Comparison of ENCODE assay signal across 25 cellular contexts in the genomic region with DNA sequence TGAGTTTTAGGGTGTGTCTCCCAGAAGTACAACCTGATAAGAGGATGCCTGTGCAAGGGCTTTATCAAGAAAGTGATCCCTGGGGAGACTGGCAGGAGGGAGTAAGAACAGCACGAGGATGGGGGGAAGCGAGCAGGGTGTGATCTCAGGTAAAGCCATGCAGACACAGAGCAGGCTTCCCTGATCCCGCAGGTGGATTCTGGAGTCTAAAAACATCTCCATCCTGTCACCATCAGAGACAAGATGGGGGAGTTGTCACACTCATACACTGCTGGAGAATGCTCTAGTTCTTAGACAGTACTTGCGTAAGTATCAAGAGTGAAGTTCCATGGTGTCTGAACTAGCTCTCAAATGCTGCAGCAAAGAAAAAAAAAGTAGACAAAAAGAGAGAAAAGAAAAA.
"Had no signal": no experiment of that assay in that cellular context is flagged by ENCODE, and none has a peak within 500 bp of the region (broad histone marks: within the 10 kb centered on the region; RNA-seq: fewer than 3 reads in every experiment).

No MANE protein-coding gene starts in this region.

- H3K36me3 ChIP-seq: MG63, SJCRH30 had no signal

- H3K4me3 ChIP-seq: MG63, SJCRH30, SK-N-MC had no signal

- H3K4me1 ChIP-seq: SJCRH30 had no signal

- ATAC-seq: activated CD8-positive, alpha-beta T cell treated with anti-CD3 and anti-CD28 coated beads for 36 hours; activated naive CD4-positive, alpha-beta T cell treated with anti-CD3 and anti-CD28 coated beads, Interleukin-2, amount 50 U/mL, for 72 hours; activated naive CD8-positive, alpha-beta T cell treated with anti-CD3 and anti-CD28 coated beads, Interleukin-2, amount 50 U/mL, for 24 hours; Panc1 had no signal

- H3K27me3 ChIP-seq: MG63 had no signal

- H3K9me3 ChIP-seq: MG63, SJCRH30 had no signal

- DNase-seq: activated CD4-positive, alpha-beta T cell treated with anti-CD3 and anti-CD28 coated beads, Interleukin-2, amount 10 ng/mL, durations not matched to agents 24 days and 14 days; activated CD4-positive, alpha-beta T cell treated with anti-CD3 and anti-CD28 coated beads, Interleukin-2, amount 50 U/mL, for 4 hours; activated CD8-positive, alpha-beta T cell treated with anti-CD3 and anti-CD28 coated beads for 36 hours; activated gamma-delta T cell; activated naive CD4-positive, alpha-beta T cell treated with anti-CD3 and anti-CD28 coated beads for 36 hours; activated naive CD8-positive, alpha-beta T cell treated with anti-CD3 and anti-CD28 coated beads, Interleukin-2, amount 50 U/mL, for 24 hours; activated T-cell treated with anti-CD3 and anti-CD28 coated beads, Interleukin-2, amount 50 U/mL, for 24 hours; cerebellar nuclear complex; Kasumi-1; KG1; MG63; NCI-H1048; NCI-H1105 treated with DMSO at 0.1 percent for 48 hours; NCI-H1436; NCI-H1694 treated with DMSO at 0.1 percent for 48 hours; NCI-H2029; NCI-H2107; NCI-H226; NCI-H524 treated with DMSO at 0.1 percent for 48 hours; SHP77; SJCRH30; T1000 had no signal

- H3K27ac ChIP-seq: SJCRH30, SK-N-MC had no signal
